ENCODE assay signal across 8 cellular contexts in genomic region chr17:50027639-50028206, GRCh38. TPM values are rescaled to one million over a fixed set of nuclear protein-coding genes. Genes with fewer than 3 reads are reported as not detected.
DNase-seq lines count a peak whose midpoint lies in the region; ATAC-seq and TF ChIP-seq lines count a peak whose summit lies in the region.

No MANE protein-coding gene starts in this region.

- H4K20me1 ChIP-seq in mammary epithelial cell (ENCODE audit: insufficient read depth, low read length), result no peaks in the 10 kb centered on the region

- H3K9me3 ChIP-seq in HUES6 (ENCODE audit: control insufficient read depth, insufficient read depth, low read depth, low read length) (peaks cover 15% of the 10 kb centered on the region), mammary epithelial cell (replicated peaks; ENCODE audit: insufficient read depth, low read length) (peaks cover 6% of the 10 kb centered on the region), lung (ENCODE audit: control insufficient read depth in 2 of 2, insufficient read depth in 1 of 2, low read length in 1 of 2) (no peaks in the 10 kb centered on the region)

- H3K9ac ChIP-seq in HUES6 (ENCODE audit: low read length), result no peak overlapping the region
- peak overlapping the region; percentile 55 for H3K9ac ChIP-seq in mammary epithelial cell (ENCODE audit: insufficient read depth, low read length)

- peak overlapping the region; percentile 17; the same call in 1 of the 2 replicates for H3K4me3 ChIP-seq in HUES6 (ENCODE audit: low read depth, low read length)
- peak overlapping the region; percentile 28 to 50 (median 50) for H3K4me3 ChIP-seq in mammary epithelial cell (replicated peaks in 1 of 3; ENCODE audit: insufficient read depth in 1 of 3, low read depth in 2 of 3, low read length in 3 of 3)
- no peak overlapping the region for H3K4me3 ChIP-seq in lung

- no peak for TF ChIP-seq CTCF in mammary epithelial cell (conservative IDR thresholded peaks at IDR 0.05 in 1 of 2, IDR thresholded peaks at IDR 0.05 in 1 of 2; ENCODE audit: extremely low read depth in 1 of 2, insufficient read depth in 1 of 2, low read depth in 1 of 2, low read length in 2 of 2)
- no peak for TF ChIP-seq CTCF in lung (IDR thresholded peaks at IDR 0.05; ENCODE audit: control extremely low read depth, extremely low read depth)

- H3K27me3 ChIP-seq in HUES6 (ENCODE audit: control insufficient read depth, insufficient read depth, low read length), result no peaks in the 10 kb centered on the region
- no peaks in the 10 kb centered on the region for H3K27me3 ChIP-seq in mammary epithelial cell (ENCODE audit: insufficient read depth, low read length)
- H3K27me3 ChIP-seq in lung (ENCODE audit: control insufficient read depth, insufficient read depth), result no peaks in the 10 kb centered on the region

- ATAC-seq in lung (ENCODE audit: insufficient read depth, low FRiP score) (peak; percentile 64), GM18519 (IDR thresholded peaks at IDR 0.05; ENCODE audit: low FRiP score, unreplicated experiment) (no peak), HG02798 (IDR thresholded peaks at IDR 0.05; ENCODE audit: poor library complexity, unreplicated experiment) (no peak), GM21360 (IDR thresholded peaks at IDR 0.05; ENCODE audit: unreplicated experiment) (no peak), HG03045 (IDR thresholded peaks at IDR 0.05; ENCODE audit: unreplicated experiment) (no peak)

- H3K4me1 ChIP-seq in HUES6 (ENCODE audit: control insufficient read depth, insufficient read depth, low read length), result peaks cover 18% of the 10 kb centered on the region
- H3K4me1 ChIP-seq in mammary epithelial cell (ENCODE audit: insufficient read depth, low read length), result peaks cover 29% of the 10 kb centered on the region
- peaks cover 0 to 18% of the 10 kb centered on the region in 2 donors for H3K4me1 ChIP-seq in lung (ENCODE audit: control insufficient read depth in 2 of 2, insufficient read depth in 2 of 2, low read length in 2 of 2)

- no peak overlapping the region for H3K27ac ChIP-seq in HUES6 (ENCODE audit: low read depth, low read length)
- peak overlapping the region; percentile 94 for H3K27ac ChIP-seq in mammary epithelial cell (ENCODE audit: insufficient read depth, low read depth, low read length)
- peak overlapping the region in 1 of 2 donors; percentile 73 for H3K27ac ChIP-seq in lung (ENCODE audit: low read depth in 1 of 2, low read length in 1 of 2)

- DNase-seq in AG20443 (ENCODE audit: low spot score), result peak; percentile 93
- DNase-seq in mammary epithelial cell, result peak; percentile 99
- DNase-seq in lung (ENCODE audit: low spot score), result peak; percentile 68

- H2AFZ ChIP-seq in mammary epithelial cell (ENCODE audit: low read depth, low read length), result no peak overlapping the region

- H3K79me2 ChIP-seq in mammary epithelial cell (ENCODE audit: insufficient read depth, low read length), result peaks cover 10% of the 10 kb centered on the region

- 0% methylated on average over 5 of the region's 14 CpGs for WGBS in mammary epithelial cell (ENCODE audit: low coverage, missing lambda C conversion rate)
- WGBS in lung, 2 donors, result 41 to 44% methylated on average over 14 of the region's 14 CpGs

- dilution Hi-C loops in mammary epithelial cell (cut with HindIII; ENCODE audit: low sequenced_read_pairs), result no loop called here

- in situ Hi-C loops in mammary epithelial cell (cut with MboI; ENCODE audit: low sequenced_read_pairs in 2 of 2), result loop anchor here (5.0 to 10.0 kb wide), 2 partner anchors 35 to 57 kb away; no protein-coding TSS in a partner anchor

- CTCF ChIA-PET in mammary epithelial cell (lab: Charles Lee; ENCODE audit: low non-redundant PET), result interaction anchor here (1.1 kb wide), 1 partner anchor 66 kb away, joined by 4 read pairs; no protein-coding TSS in a partner anchor

- no TSS peak for BruUV-seq in mammary epithelial cell (replicated peaks; lab: Mats Ljungman, UMichigan)

- no peaks in the 10 kb centered on the region for H3K36me3 ChIP-seq in HUES6 (ENCODE audit: control insufficient read depth, insufficient read depth, low read length)
- no peaks in the 10 kb centered on the region for H3K36me3 ChIP-seq in mammary epithelial cell (ENCODE audit: insufficient read depth, low read length)
- H3K36me3 ChIP-seq in lung (ENCODE audit: control insufficient read depth in 2 of 2, insufficient read depth in 2 of 2, low read length in 2 of 2), result no peaks in the 10 kb centered on the region

- H3K4me2 ChIP-seq in mammary epithelial cell (ENCODE audit: insufficient read depth, low read depth, low read length), result peak overlapping the region; percentile 94

- intact Hi-C loops in mammary epithelial cell (cut with micrococcal nuclease), result loop anchor here (1.0 to 5.0 kb wide), 7 partner anchors 10 to 125 kb away; partner anchors contain the start of genes PDK2 and PPP1R9B

RNA-seq across cellular contexts. Expression of gene ITGA3, which starts 28.2 kb away (rescaled TPM):
- total RNA-seq in mammary epithelial cell (1,000 to 10,000 TPM; 1,418 to 2,030 TPM), lung (100 to 1,000 TPM; 142 to 204 TPM)
- polyA plus RNA-seq in mammary epithelial cell (1,026 TPM), lung (100 to 1,000 TPM in 1 of 2 donors, 10 to 100 TPM in 1; 83.9 to 123 TPM)
- 2,074 TPM for polyA minus RNA-seq in mammary epithelial cell

RNA-seq across cellular contexts. Expression of gene DLX3, which starts 32.7 kb away (rescaled TPM):
- total RNA-seq in mammary epithelial cell (under 1 TPM; 0.33 to 0.42 TPM), lung (1 to 10 TPM in 1 of 2 donors, under 1 TPM in 1; 0.52 to 1.3 TPM)
- polyA plus RNA-seq in mammary epithelial cell (0.18 TPM), lung (under 1 TPM; 0.17 to 0.77 TPM)
- polyA minus RNA-seq in mammary epithelial cell, result not detected

RNA-seq across cellular contexts. Expression of gene DLX4, which starts 58.7 kb away (rescaled TPM):
- total RNA-seq in mammary epithelial cell, result under 1 TPM in 1 of 2 donors, not detected in 1; 0.49 TPM
- polyA plus RNA-seq in mammary epithelial cell, result 0.14 TPM
- polyA minus RNA-seq in mammary epithelial cell, result not detected
- total RNA-seq in lung, result 1 to 10 TPM in 1 of 2 donors, under 1 TPM in 1; 0.51 to 2.2 TPM
- under 1 TPM; 0.45 to 0.93 TPM for polyA plus RNA-seq in lung

Comparison
In these comparisons a context has a peak if more than half of its experiments do, and no peak if none do; other contexts are left out.
1. RNA of gene ITGA3, which starts 28.2 kb away (total RNA-seq): 1,418 to 2,030 TPM in mammary epithelial cell; 142 to 204 TPM in lung; every median in the first group is over 4 times any median in the second.
2. Peak in every context shown above with its lines, with median percentiles within 50 percentile points of each other: DNase-seq.